8 cellular contexts compared by ENCODE assay signal in the genomic region with DNA sequence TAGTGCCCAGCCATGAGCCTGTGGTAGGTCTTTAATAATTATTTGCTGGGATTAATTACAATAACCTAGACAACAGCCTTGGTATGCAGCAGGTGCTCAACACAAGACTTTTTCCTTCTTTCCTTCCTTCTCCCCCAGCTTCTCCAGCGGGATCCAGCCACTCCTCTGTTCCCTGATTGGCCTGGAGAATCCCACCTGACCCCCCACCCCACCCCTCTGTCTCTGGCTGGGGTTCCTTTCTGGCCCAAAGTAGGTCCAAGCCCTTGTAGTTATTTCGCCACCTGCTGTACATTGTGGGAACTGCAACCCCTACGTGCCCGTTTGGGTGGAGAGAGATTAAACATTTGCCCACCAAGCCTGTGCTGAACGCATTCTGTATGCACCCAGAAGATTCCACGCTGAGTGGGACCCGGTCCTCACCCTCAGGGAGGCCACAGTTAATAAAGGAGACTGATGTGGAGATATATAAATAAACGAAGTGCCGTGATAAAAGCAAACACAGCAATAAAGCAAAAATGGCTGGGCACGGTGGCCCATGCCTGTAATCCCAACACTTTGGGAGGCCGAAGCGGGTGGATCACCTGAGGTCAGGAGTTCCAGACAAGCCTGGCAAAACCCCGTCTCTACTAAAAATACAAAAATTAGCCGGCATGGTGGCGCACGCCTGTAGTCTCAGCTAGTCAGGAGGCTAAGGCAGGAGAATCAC. TPM values are rescaled to one million over a fixed set of nuclear protein-coding genes. Genes with fewer than 3 reads are reported as not detected.
DNase-seq lines count a peak whose midpoint lies in the region; TF ChIP-seq lines count a peak whose summit lies in the region.

No MANE protein-coding gene starts in this region.

- peak; percentile 98 for TF ChIP-seq CTCF in C4-2B (conservative IDR thresholded peaks at IDR 0.05)
- TF ChIP-seq CTCF in OCI-LY1 (IDR thresholded peaks at IDR 0.05; ENCODE audit: low read length): peak; percentile 94
- TF ChIP-seq CTCF in neural progenitor cell (IDR thresholded peaks at IDR 0.05): peak; percentile 98
- TF ChIP-seq CTCF in tibial artery (IDR thresholded peaks at IDR 0.05): peak; percentile 65 to 80

- no peaks in the 10 kb centered on the region for H3K9me3 Mint-ChIP-seq in neural progenitor cell

- H3K9me2 ChIP-seq in OCI-LY1 (ENCODE audit: low read depth, low read length): no peaks in the 10 kb centered on the region

- H3K4me3 ChIP-seq in OCI-LY1 (ENCODE audit: low read depth, low read length, poor library complexity, severe bottlenecking) (no peak overlapping the region), neural progenitor cell (no peak overlapping the region), tibial artery (no peak overlapping the region)

- H3K27ac Mint-ChIP-seq in neural progenitor cell: peak overlapping the region; percentile 88

- DNase-seq in HCEC 1CT (peak; percentile 68), erythroblast (lab: John Stamatoyannopoulos, UW) (peak; percentile 79 to 88), neural progenitor cell (ENCODE audit: low spot score) (peak; percentile 86), tibial artery (no peak), kidney glomerular epithelial cell (lab: John Stamatoyannopoulos, UW) (no peak)
- DNase-seq in activated CD8-positive, alpha-beta memory T cell treated with anti-CD3 and anti-CD28 coated beads, Interleukin-2, amount 50 U/mL, for 24 hours (ENCODE audit: extremely low read depth): peak; percentile 40

- H3F3A ChIP-seq in OCI-LY1 (ENCODE audit: insufficient read depth, low read length): no peaks in the 10 kb centered on the region
- H3F3A ChIP-seq in neural progenitor cell (ENCODE audit: low read depth): no peaks in the 10 kb centered on the region

- H4K20me1 ChIP-seq in OCI-LY1 (ENCODE audit: insufficient read depth, low read length) (no peaks in the 10 kb centered on the region), neural progenitor cell (ENCODE audit: low read depth) (no peaks in the 10 kb centered on the region)

- H3K4me2 ChIP-seq in OCI-LY1 (ENCODE audit: low read length): no peak overlapping the region
- no peak overlapping the region for H3K4me2 ChIP-seq in neural progenitor cell

- H3K4me1 ChIP-seq in OCI-LY1 (ENCODE audit: insufficient read depth, low read length, severe bottlenecking) (peaks cover 11% of the 10 kb centered on the region), neural progenitor cell (no peaks in the 10 kb centered on the region), tibial artery (no peaks in the 10 kb centered on the region)

- H3K9me3 ChIP-seq in OCI-LY1 (ENCODE audit: low read length): no peaks in the 10 kb centered on the region
- H3K9me3 ChIP-seq in neural progenitor cell (ENCODE audit: low read depth): no peaks in the 10 kb centered on the region
- no peaks in the 10 kb centered on the region for H3K9me3 ChIP-seq in tibial artery

- intact Hi-C loops in tibial artery (cut with DNase I; ENCODE audit: low total_unique reads): loop anchor here (10.0 kb wide), 1 partner anchor 350 kb away; no protein-coding TSS in a partner anchor

- H2AFZ ChIP-seq in OCI-LY1 (ENCODE audit: low read length): no peak overlapping the region
- H2AFZ ChIP-seq in neural progenitor cell (replicated peaks): no peak overlapping the region

- peak overlapping the region; percentile 43 for H3K4me3 Mint-ChIP-seq in neural progenitor cell

- no peaks in the 10 kb centered on the region for H3K36me3 ChIP-seq in OCI-LY1 (ENCODE audit: insufficient read depth, low read length)
- H3K36me3 ChIP-seq in neural progenitor cell: no peaks in the 10 kb centered on the region
- H3K36me3 ChIP-seq in tibial artery: peaks cover 0 to 3% (median 0%) of the 10 kb centered on the region in 3 donors

- peaks cover 3% of the 10 kb centered on the region; the same call in 1 of the 2 replicates for H3K27me3 ChIP-seq in OCI-LY1 (ENCODE audit: insufficient read depth, low read length)
- no peaks in the 10 kb centered on the region for H3K27me3 ChIP-seq in neural progenitor cell
- H3K27me3 ChIP-seq in tibial artery: peaks cover 0 to 16% of the 10 kb centered on the region in 2 donors

- peaks cover 7% of the 10 kb centered on the region for H3K27me3 Mint-ChIP-seq in neural progenitor cell (ENCODE audit: insufficient read depth, low read depth)

- H3K36me3 Mint-ChIP-seq in neural progenitor cell: no peaks in the 10 kb centered on the region

- TF ChIP-seq POLR2A in erythroblast (IDR thresholded peaks at IDR 0.05; ENCODE audit: low read length): no peak

- H3K9ac ChIP-seq in OCI-LY1 (ENCODE audit: low read length) (no peak overlapping the region), neural progenitor cell (no peak overlapping the region)

- H3K27ac ChIP-seq in C4-2B: no peak overlapping the region
- no peak overlapping the region for H3K27ac ChIP-seq in OCI-LY1 (ENCODE audit: low read depth, low read length, poor library complexity, severe bottlenecking)
- H3K27ac ChIP-seq in neural progenitor cell: no peak overlapping the region
- no peak overlapping the region for H3K27ac ChIP-seq in tibial artery

- H3K79me2 ChIP-seq in OCI-LY1 (ENCODE audit: insufficient read depth, low read length) (no peaks in the 10 kb centered on the region), neural progenitor cell (ENCODE audit: low read depth) (no peaks in the 10 kb centered on the region)

- H3K4me1 Mint-ChIP-seq in neural progenitor cell: peaks cover 13% of the 10 kb centered on the region

RNA-seq across cellular contexts. Expression of a gene that starts 32.1 kb away (rescaled TPM):
- 12.5 and 55.5 TPM in 2 replicates for total RNA-seq in neural progenitor cell (ENCODE audit: low replicate concordance)

RNA-seq across cellular contexts. Expression of a gene that starts 37.7 kb away (rescaled TPM):
- total RNA-seq in neural progenitor cell (ENCODE audit: low replicate concordance): 0.43 and 1.7 TPM in 2 replicates

Comparison
In these comparisons a context has a peak if more than half of its experiments do, and no peak if none do; other contexts are left out.
1. DNase-seq: peak in HCEC 1CT (single experiment), activated CD8-positive, alpha-beta memory T cell treated with anti-CD3 and anti-CD28 coated beads, Interleukin-2, amount 50 U/mL, for 24 hours (single experiment), erythroblast (2 of 2) and neural progenitor cell (single experiment); none in tibial artery (0 of 2) and kidney glomerular epithelial cell (single experiment).
2. Peak in every context shown above with its lines, with median percentiles within 50 percentile points of each other: CTCF ChIP-seq.